12 cellular contexts compared by ENCODE assay signal in genomic region chr22:31337178-31337577, GRCh38. TPM values are rescaled to one million over a fixed set of nuclear protein-coding genes. Genes with fewer than 3 reads are reported as not detected.
DNase-seq lines count a peak whose midpoint lies in the region; ATAC-seq and TF ChIP-seq lines count a peak whose summit lies in the region.
"Had no signal": no experiment of that assay in that cellular context is flagged by ENCODE, and none has a peak within 500 bp of the region (broad histone marks: within the 10 kb centered on the region; RNA-seq: fewer than 3 reads in every experiment).

No MANE protein-coding gene starts in this region.

- H2AK5ac ChIP-seq in IMR-90 (ENCODE audit: low read depth, low read length) = no peak overlapping the region; the same call in 1 of the 2 replicates

- intact Hi-C loops in CD8-positive, alpha-beta T cell (cut with DNase I, micrococcal nuclease) = no loop called here
- intact Hi-C loops in IMR-90 (cut with micrococcal nuclease) = no loop called here

- H3K4me2 ChIP-seq in IMR-90 (ENCODE audit: low read depth, low read length) = no peak overlapping the region
- H3K4me2 ChIP-seq: BLaER1 had no signal

- peak in 1 of 7 experiments; percentile 25 for DNase-seq in CD8-positive, alpha-beta T cell
- DNase-seq in IMR-90 = peak; percentile 28
- no peak for DNase-seq in activated naive CD4-positive, alpha-beta T cell treated with anti-CD3 and anti-CD28 coated beads, Interleukin-2, amount 50 U/mL, for 72 hours (ENCODE audit: low spot score in 2 of 2)
- DNase-seq in kidney tubule cell (ENCODE audit: low spot score) = peak; percentile 86
- no peak for DNase-seq in HEK293T (ENCODE audit: extremely low spot score)
- DNase-seq in NCI-H1930 (lab: John Stamatoyannopoulos, UW) = no peak
- no peak for DNase-seq in HuH-7.5 (ENCODE audit: low spot score)
- DNase-seq: central memory CD4-positive, alpha-beta T cell; NCI-H226 had no signal

- H3K9me3 Mint-ChIP-seq in CD8-positive, alpha-beta T cell = no peaks in the 10 kb centered on the region
- H3K9me3 Mint-ChIP-seq in activated naive CD4-positive, alpha-beta T cell treated with anti-CD3 and anti-CD28 coated beads, Interleukin-2, amount 50 U/mL, for 72 hours = no peaks in the 10 kb centered on the region

- H3K4me3 ChIP-seq in CD8-positive, alpha-beta T cell (ENCODE audit: low read depth, low read length) = no peak overlapping the region
- no peak overlapping the region for H3K4me3 ChIP-seq in IMR-90 (ENCODE audit: insufficient read depth, low read depth, low read length)
- H3K4me3 ChIP-seq: BLaER1, prostate gland had no signal

- no peaks in the 10 kb centered on the region for H3K9me3 ChIP-seq in CD8-positive, alpha-beta T cell (ENCODE audit: low read length)
- no peaks in the 10 kb centered on the region for H3K9me3 ChIP-seq in IMR-90 (ENCODE audit: control insufficient read depth, insufficient read depth, low read length)
- H3K9me3 ChIP-seq: BLaER1, prostate gland had no signal

- H4K20me1 ChIP-seq in IMR-90 (ENCODE audit: insufficient read depth, low read length) = peaks cover 45% of the 10 kb centered on the region

- no peak overlapping the region for H3K4ac ChIP-seq in IMR-90 (ENCODE audit: low read depth, low read length)

- H3K36me3 Mint-ChIP-seq in CD8-positive, alpha-beta T cell = peaks cover 93% of the 10 kb centered on the region
- H3K36me3 Mint-ChIP-seq in activated naive CD4-positive, alpha-beta T cell treated with anti-CD3 and anti-CD28 coated beads, Interleukin-2, amount 50 U/mL, for 72 hours = peaks cover 26 to 64% of the 10 kb centered on the region in 2 donors

- H3K9me1 ChIP-seq in IMR-90 (ENCODE audit: insufficient read depth, low read length) = peaks cover 20% of the 10 kb centered on the region

- in situ Hi-C loops in IMR-90 (cut with MboI; ENCODE audit: low sequenced_read_pairs) = no loop called here

- H3K9ac ChIP-seq in IMR-90 (ENCODE audit: low read depth, low read length) = no peak overlapping the region
- H3K9ac ChIP-seq: BLaER1 had no signal

- no peak for TF ChIP-seq RAD21 in IMR-90 (IDR thresholded peaks at IDR 0.05; ENCODE audit: low read length)

- H4K8ac ChIP-seq in IMR-90 (ENCODE audit: low read depth in 2 of 2, low read length in 2 of 2) = no peak overlapping the region

- peaks cover 84% of the 10 kb centered on the region for H3K4me1 Mint-ChIP-seq in CD8-positive, alpha-beta T cell (ENCODE audit: low read depth)

- H3K18ac ChIP-seq in IMR-90 (ENCODE audit: low read depth, low read length) = no peak overlapping the region

- TF ChIP-seq CTCF in CD8-positive, alpha-beta T cell (IDR thresholded peaks at IDR 0.05) = no peak
- no peak for TF ChIP-seq CTCF in IMR-90 (conservative IDR thresholded peaks at IDR 0.05; ENCODE audit: low read depth, low read length)

- POLR2A ChIA-PET in CD8-positive, alpha-beta T cell (lab: Charles Lee) = interaction anchor here (0.6 to 1.8 kb wide), 4 partner anchors 8 to 451 kb away, joined by 3 to 7 read pairs (median 4); partner anchors contain the start of gene PATZ1
- POLR2A ChIA-PET in IMR-90 (lab: Charles Lee; ENCODE audit: unreplicated experiment) (interaction anchor here (0.5 kb wide), 1 partner anchor 14 kb away, joined by 4 read pairs; no protein-coding TSS in a partner anchor), HEK293T (lab: Yijun Ruan, JAX) (interaction anchor here (0.8 to 1.3 kb wide), 5 partner anchors 9 to 62 kb away, joined by 3 to 6 read pairs (median 3); partner anchors contain the start of genes DRG1 and PATZ1)

- no peak overlapping the region for H3K56ac ChIP-seq in IMR-90 (ENCODE audit: extremely low read depth, insufficient read depth, low read length)

- no peak overlapping the region for H3K4me3 Mint-ChIP-seq in CD8-positive, alpha-beta T cell

- H2BK20ac ChIP-seq in IMR-90 (ENCODE audit: low read depth, low read length) = no peak overlapping the region

- no peak overlapping the region for H4K5ac ChIP-seq in IMR-90 (ENCODE audit: low read depth, low read length)

- no peak overlapping the region for H2AFZ ChIP-seq in IMR-90 (replicated peaks; ENCODE audit: low read length, poor library complexity)

- H3K27me3 Mint-ChIP-seq in CD8-positive, alpha-beta T cell (ENCODE audit: low read depth) = no peaks in the 10 kb centered on the region

- no peak overlapping the region for H2BK15ac ChIP-seq in IMR-90 (ENCODE audit: low read depth, low read length)

- H3K27me3 ChIP-seq in CD8-positive, alpha-beta T cell (ENCODE audit: insufficient read depth, low read length) = no peaks in the 10 kb centered on the region
- H3K27me3 ChIP-seq in IMR-90 (ENCODE audit: control insufficient read depth, insufficient read depth, low read length) = no peaks in the 10 kb centered on the region
- H3K27me3 ChIP-seq: BLaER1 had no signal

- no peak overlapping the region for H2BK120ac ChIP-seq in IMR-90 (ENCODE audit: low read depth, low read length)

- peak; percentile 14 for ATAC-seq in CD8-positive, alpha-beta T cell
- ATAC-seq in IMR-90 (ENCODE audit: low read depth) (no peak), HG03045 (IDR thresholded peaks at IDR 0.05; ENCODE audit: unreplicated experiment) (no peak)
- ATAC-seq in activated naive CD4-positive, alpha-beta T cell treated with anti-CD3 and anti-CD28 coated beads, Interleukin-2, amount 50 U/mL, for 72 hours = peak; percentile 53 to 90

- 83% methylated on average over 3 of the region's 5 CpGs; no CpG with 5 or more reads in 1 of the 2 experiments for WGBS in IMR-90 (ENCODE audit: extremely low coverage in 2 of 2, insufficient read length in 1 of 2), 2 experiments

- peak overlapping the region; percentile 57 for H3K27ac Mint-ChIP-seq in CD8-positive, alpha-beta T cell
- H3K27ac Mint-ChIP-seq in activated naive CD4-positive, alpha-beta T cell treated with anti-CD3 and anti-CD28 coated beads, Interleukin-2, amount 50 U/mL, for 72 hours = peak overlapping the region; percentile 78 to 81

- TF ChIP-seq POLR2A in IMR-90 (IDR thresholded peaks at IDR 0.05; ENCODE audit: low read depth, low read length) = no peak

- dilution Hi-C loops in IMR-90 (cut with HindIII; ENCODE audit: low sequenced_read_pairs, unreplicated experiment) = no loop called here

- H4K91ac ChIP-seq in IMR-90 (ENCODE audit: insufficient read depth, low read depth, low read length) = no peak overlapping the region

- H3K4me1 ChIP-seq in CD8-positive, alpha-beta T cell (ENCODE audit: insufficient read depth, low read length) = peaks cover 51% of the 10 kb centered on the region
- peaks cover 9% of the 10 kb centered on the region for H3K4me1 ChIP-seq in IMR-90 (ENCODE audit: control insufficient read depth, insufficient read depth, low read length)

- H3K14ac ChIP-seq in IMR-90 (replicated peaks; ENCODE audit: low read depth, low read length) = no peak overlapping the region

- BruUV-seq in IMR-90 (replicated peaks; lab: Mats Ljungman, UMichigan) = no TSS peak

- no peak overlapping the region for H2AK9ac ChIP-seq in IMR-90 (replicated peaks; ENCODE audit: low read depth, low read length, poor library complexity)

- CTCF ChIA-PET in CD8-positive, alpha-beta T cell (lab: Charles Lee) = interaction anchor here (1.5 to 4.9 kb wide), 3 partner anchors 11 to 23 kb away, joined by 4 to 26 read pairs (median 5); no protein-coding TSS in a partner anchor
- CTCF ChIA-PET in IMR-90 (lab: Yijun Ruan, JAX) (interaction anchor here (0.9 kb wide), 1 partner anchor 10 kb away, joined by 3 read pairs; the partner anchor contains the start of gene PATZ1), HEK293T (lab: Yijun Ruan, JAX) (no interaction called here)

- H3K23ac ChIP-seq in IMR-90 (ENCODE audit: low read depth, low read length) = no peak overlapping the region

- peaks cover 18 to 82% of the 10 kb centered on the region in 2 experiments for H3K79me1 ChIP-seq in IMR-90 (ENCODE audit: low read depth in 1 of 2, low read length in 2 of 2)

- H2BK5ac ChIP-seq in IMR-90 (ENCODE audit: low read depth, low read length, poor library complexity, severe bottlenecking) = no peak overlapping the region

- H3K36me3 ChIP-seq in CD8-positive, alpha-beta T cell (ENCODE audit: insufficient read depth, low read length) = peaks cover 80% of the 10 kb centered on the region
- peaks cover 64% of the 10 kb centered on the region for H3K36me3 ChIP-seq in IMR-90 (ENCODE audit: control insufficient read depth, insufficient read depth, low read length)

- no peak overlapping the region for H3K27ac ChIP-seq in CD8-positive, alpha-beta T cell (ENCODE audit: low read depth, low read length)
- no peak overlapping the region for H3K27ac ChIP-seq in IMR-90 (ENCODE audit: insufficient read depth, low read length)
- H3K27ac ChIP-seq: BLaER1, prostate gland had no signal

TF ChIP-seq in IMR-90, 13 proteins besides CTCF, POLR2A, EP300 and RAD21 (continues in another document):
- TF ChIP-seq SMC3 (IDR thresholded peaks at IDR 0.05; ENCODE audit: low read depth, low read length) (no peak), MAZ (IDR thresholded peaks at IDR 0.05; ENCODE audit: borderline replicate concordance, low read depth, low read length) (no peak), RFX5 (IDR thresholded peaks at IDR 0.05; ENCODE audit: low read depth, low read length) (no peak), BHLHE40 (IDR thresholded peaks at IDR 0.05; ENCODE audit: low read depth, low read length) (no peak), MXI1 (IDR thresholded peaks at IDR 0.05; ENCODE audit: borderline replicate concordance, low read depth, low read length) (no peak), NFE2L2 (IDR thresholded peaks at IDR 0.05; ENCODE audit: low read depth, low read length) (no peak)

TF ChIP-seq in HEK293T, 16 proteins besides CTCF, POLR2A, EP300 and RAD21:
- TF ChIP-seq SUZ12 (IDR thresholded peaks at IDR 0.05) = no peak
- no peak for TF ChIP-seq ZNF384 (IDR thresholded peaks at IDR 0.05)

RNA-seq across cellular contexts. Expression of gene PATZ1, which starts 9.0 kb away (rescaled TPM):
- 10 to 100 TPM; 57.8 to 61.3 TPM for total RNA-seq in CD8-positive, alpha-beta T cell
- 6.4 and 6.5 TPM in 2 replicates for total RNA-seq in IMR-90 (2012; rRNA removed)
- 9.2 and 10.5 TPM in 2 replicates for polyA plus RNA-seq in IMR-90 (2012; rRNA removed)
- polyA plus RNA-seq in IMR-90 (2012; cell fraction: cytosol; rRNA removed) = 6.3 and 9.1 TPM in 2 replicates
- 10.8 and 17.0 TPM in 2 replicates for polyA plus RNA-seq in IMR-90 (2012; cell fraction: nucleus; rRNA removed; ENCODE audit: low replicate concordance)
- 10 to 100 TPM; 23.5 to 32.3 TPM for total RNA-seq in activated naive CD4-positive, alpha-beta T cell treated with anti-CD3 and anti-CD28 coated beads, Interleukin-2, amount 50 U/mL, for 72 hours

RNA-seq across cellular contexts. Expression of gene PIK3IP1, which starts 44.9 kb away (rescaled TPM):
- 100 to 1,000 TPM; 802 to 814 TPM for total RNA-seq in CD8-positive, alpha-beta T cell
- 12.9 and 13.3 TPM in 2 replicates for total RNA-seq in IMR-90 (2012; rRNA removed)
- polyA plus RNA-seq in IMR-90 (2012; rRNA removed) = 16.8 and 17.6 TPM in 2 replicates
- polyA plus RNA-seq in IMR-90 (2012; cell fraction: cytosol; rRNA removed) = 15.1 and 28.9 TPM in 2 replicates
- 18.3 and 21.2 TPM in 2 replicates for polyA plus RNA-seq in IMR-90 (2012; cell fraction: nucleus; rRNA removed; ENCODE audit: low replicate concordance)
- 10 to 100 TPM; 20.0 to 20.8 TPM for total RNA-seq in activated naive CD4-positive, alpha-beta T cell treated with anti-CD3 and anti-CD28 coated beads, Interleukin-2, amount 50 U/mL, for 72 hours

Comparison
In these comparisons a context has a peak if more than half of its experiments do, and no peak if none do; other contexts are left out.
1. ATAC-seq: peak in CD8-positive, alpha-beta T cell (single experiment) and activated naive CD4-positive, alpha-beta T cell treated with anti-CD3 and anti-CD28 coated beads, Interleukin-2, amount 50 U/mL, for 72 hours (2 of 2); none in IMR-90 (single experiment) and HG03045 (single experiment).
2. DNase-seq: peak in IMR-90 (single experiment) and kidney tubule cell (single experiment); none in activated naive CD4-positive, alpha-beta T cell treated with anti-CD3 and anti-CD28 coated beads, Interleukin-2, amount 50 U/mL, for 72 hours (0 of 2), HEK293T (single experiment), NCI-H1930 (0 of 2) and HuH-7.5 (single experiment).
3. RNA of gene PIK3IP1, which starts 44.9 kb away (total RNA-seq): 802 to 814 TPM in CD8-positive, alpha-beta T cell; 20.0 to 20.8 TPM in activated naive CD4-positive, alpha-beta T cell treated with anti-CD3 and anti-CD28 coated beads, Interleukin-2, amount 50 U/mL, for 72 hours and 12.9 to 13.3 TPM in IMR-90; every median in the first group is over 10 times any median in the second.